Comparison of ENCODE assay signal across 2 cellular contexts in the genomic region with DNA sequence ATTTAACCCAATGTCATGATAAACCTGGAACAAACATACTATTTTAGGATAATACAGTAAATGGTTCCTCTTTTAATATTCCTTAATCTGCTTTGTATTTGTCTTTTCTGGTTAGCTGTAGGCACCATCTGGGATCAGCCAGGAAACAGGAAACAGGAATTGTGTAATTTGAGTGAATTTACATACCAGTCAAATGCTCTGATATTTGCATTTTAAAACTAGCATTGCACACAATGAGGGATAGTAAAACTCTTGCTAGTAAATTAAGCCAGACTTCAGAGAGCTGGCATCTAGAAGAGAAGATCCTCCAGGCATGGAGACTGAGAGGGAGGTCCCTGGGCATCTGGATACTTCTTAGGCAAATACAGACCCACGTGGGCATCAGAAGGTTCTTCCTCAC.
TF ChIP-seq lines count a peak whose summit lies in the region.

No MANE protein-coding gene starts in this region.

TF ChIP-seq in IMR-90, 13 proteins besides CTCF, POLR2A, EP300 and RAD21 (continued from another document):
- TF ChIP-seq CEBPB (IDR thresholded peaks at IDR 0.05; ENCODE audit: low read depth, low read length), result peak; percentile 43; the same call in 1 of the 2 replicates

TF ChIP-seq in WTC11, 78 proteins besides CTCF, POLR2A, EP300 and RAD21:
- TF ChIP-seq, protein P1, sequence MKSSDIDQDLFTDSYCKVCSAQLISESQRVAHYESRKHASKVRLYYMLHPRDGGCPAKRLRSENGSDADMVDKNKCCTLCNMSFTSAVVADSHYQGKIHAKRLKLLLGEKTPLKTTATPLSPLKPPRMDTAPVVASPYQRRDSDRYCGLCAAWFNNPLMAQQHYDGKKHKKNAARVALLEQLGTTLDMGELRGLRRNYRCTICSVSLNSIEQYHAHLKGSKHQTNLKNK (CRISPR knock-in tag; IDR thresholded peaks at IDR 0.05), result no peak
- no peak for TF ChIP-seq ZNF219 (CRISPR knock-in tag; IDR thresholded peaks at IDR 0.05; ENCODE audit: borderline replicate concordance)
- TF ChIP-seq, protein P2, sequence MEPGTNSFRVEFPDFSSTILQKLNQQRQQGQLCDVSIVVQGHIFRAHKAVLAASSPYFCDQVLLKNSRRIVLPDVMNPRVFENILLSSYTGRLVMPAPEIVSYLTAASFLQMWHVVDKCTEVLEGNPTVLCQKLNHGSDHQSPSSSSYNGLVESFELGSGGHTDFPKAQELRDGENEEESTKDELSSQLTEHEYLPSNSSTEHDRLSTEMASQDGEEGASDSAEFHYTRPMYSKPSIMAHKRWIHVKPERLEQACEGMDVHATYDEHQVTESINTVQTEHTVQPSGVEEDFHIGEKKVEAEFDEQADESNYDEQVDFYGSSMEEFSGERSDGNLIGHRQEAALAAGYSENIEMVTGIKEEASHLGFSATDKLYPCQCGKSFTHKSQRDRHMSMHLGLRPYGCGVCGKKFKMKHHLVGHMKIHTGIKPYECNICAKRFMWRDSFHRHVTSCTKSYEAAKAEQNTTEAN (CRISPR knock-in tag; IDR thresholded peaks at IDR 0.05), result no peak
- TF ChIP-seq, protein P3, sequence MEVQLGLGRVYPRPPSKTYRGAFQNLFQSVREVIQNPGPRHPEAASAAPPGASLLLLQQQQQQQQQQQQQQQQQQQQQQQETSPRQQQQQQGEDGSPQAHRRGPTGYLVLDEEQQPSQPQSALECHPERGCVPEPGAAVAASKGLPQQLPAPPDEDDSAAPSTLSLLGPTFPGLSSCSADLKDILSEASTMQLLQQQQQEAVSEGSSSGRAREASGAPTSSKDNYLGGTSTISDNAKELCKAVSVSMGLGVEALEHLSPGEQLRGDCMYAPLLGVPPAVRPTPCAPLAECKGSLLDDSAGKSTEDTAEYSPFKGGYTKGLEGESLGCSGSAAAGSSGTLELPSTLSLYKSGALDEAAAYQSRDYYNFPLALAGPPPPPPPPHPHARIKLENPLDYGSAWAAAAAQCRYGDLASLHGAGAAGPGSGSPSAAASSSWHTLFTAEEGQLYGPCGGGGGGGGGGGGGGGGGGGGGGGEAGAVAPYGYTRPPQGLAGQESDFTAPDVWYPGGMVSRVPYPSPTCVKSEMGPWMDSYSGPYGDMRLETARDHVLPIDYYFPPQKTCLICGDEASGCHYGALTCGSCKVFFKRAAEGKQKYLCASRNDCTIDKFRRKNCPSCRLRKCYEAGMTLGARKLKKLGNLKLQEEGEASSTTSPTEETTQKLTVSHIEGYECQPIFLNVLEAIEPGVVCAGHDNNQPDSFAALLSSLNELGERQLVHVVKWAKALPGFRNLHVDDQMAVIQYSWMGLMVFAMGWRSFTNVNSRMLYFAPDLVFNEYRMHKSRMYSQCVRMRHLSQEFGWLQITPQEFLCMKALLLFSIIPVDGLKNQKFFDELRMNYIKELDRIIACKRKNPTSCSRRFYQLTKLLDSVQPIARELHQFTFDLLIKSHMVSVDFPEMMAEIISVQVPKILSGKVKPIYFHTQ (CRISPR knock-in tag; IDR thresholded peaks at IDR 0.05), result no peak
- TF ChIP-seq, protein P4, sequence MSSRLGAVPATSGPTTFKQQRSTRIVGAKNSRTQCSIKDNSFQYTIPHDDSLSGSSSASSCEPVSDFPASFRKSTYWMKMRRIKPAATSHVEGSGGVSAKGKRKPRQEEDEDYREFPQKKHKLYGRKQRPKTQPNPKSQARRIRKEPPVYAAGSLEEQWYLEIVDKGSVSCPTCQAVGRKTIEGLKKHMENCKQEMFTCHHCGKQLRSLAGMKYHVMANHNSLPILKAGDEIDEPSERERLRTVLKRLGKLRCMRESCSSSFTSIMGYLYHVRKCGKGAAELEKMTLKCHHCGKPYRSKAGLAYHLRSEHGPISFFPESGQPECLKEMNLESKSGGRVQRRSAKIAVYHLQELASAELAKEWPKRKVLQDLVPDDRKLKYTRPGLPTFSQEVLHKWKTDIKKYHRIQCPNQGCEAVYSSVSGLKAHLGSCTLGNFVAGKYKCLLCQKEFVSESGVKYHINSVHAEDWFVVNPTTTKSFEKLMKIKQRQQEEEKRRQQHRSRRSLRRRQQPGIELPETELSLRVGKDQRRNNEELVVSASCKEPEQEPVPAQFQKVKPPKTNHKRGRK (CRISPR knock-in tag; IDR thresholded peaks at IDR 0.05; ENCODE audit: borderline replicate concordance), result 0 out of 2 replicates have a peak, but pooled peaks have one; percentile 4
- no peak for TF ChIP-seq GTF2I (CRISPR knock-in tag; conservative IDR thresholded peaks at IDR 0.05)
- TF ChIP-seq, protein P5, sequence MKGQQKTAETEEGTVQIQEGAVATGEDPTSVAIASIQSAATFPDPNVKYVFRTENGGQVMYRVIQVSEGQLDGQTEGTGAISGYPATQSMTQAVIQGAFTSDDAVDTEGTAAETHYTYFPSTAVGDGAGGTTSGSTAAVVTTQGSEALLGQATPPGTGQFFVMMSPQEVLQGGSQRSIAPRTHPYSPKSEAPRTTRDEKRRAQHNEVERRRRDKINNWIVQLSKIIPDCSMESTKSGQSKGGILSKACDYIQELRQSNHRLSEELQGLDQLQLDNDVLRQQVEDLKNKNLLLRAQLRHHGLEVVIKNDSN (CRISPR knock-in tag; IDR thresholded peaks at IDR 0.05), result no peak
